In the genomic region with DNA sequence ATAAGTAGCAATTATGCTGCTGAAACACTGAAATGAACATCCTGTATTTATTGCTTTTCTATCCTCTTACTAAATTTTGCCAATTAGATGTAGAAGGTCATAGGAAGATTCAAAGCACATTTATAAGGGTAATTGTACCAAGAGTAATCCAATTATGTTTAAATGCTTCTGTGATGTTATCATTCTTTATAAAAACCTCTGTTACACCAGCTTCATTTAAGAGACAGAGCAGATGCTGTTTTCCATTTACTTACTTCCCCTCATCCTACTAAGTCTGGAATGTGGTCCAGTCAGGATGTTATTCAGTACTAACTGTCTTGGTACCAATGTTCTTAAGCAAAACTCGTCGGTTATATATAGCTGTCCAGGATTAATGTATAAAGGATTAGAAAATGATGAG, we compare ENCODE assay signal across 1 cellular context.
A peak's percentile ranks its signal among the peaks of the same experiment; 100 is the strongest.
TF ChIP-seq lines count a peak whose summit lies in the region.

No MANE protein-coding gene starts in this region.

TF ChIP-seq in SK-N-SH treated with all-trans-retinoic acid at 6 μM for 48 hours, 23 proteins besides CTCF, POLR2A, EP300 and RAD21 (continued from another document):
- TF ChIP-seq TSHZ2 (CRISPR knock-in tag; IDR thresholded peaks at IDR 0.05) (0 out of 2 replicates have a peak, but pooled peaks have one; percentile 49), ZC3H10 (CRISPR knock-in tag; IDR thresholded peaks at IDR 0.05) (no peak), BACH2 (CRISPR knock-in tag; IDR thresholded peaks at IDR 0.05; ENCODE audit: borderline replicate concordance) (no peak), ARNTL (CRISPR knock-in tag; IDR thresholded peaks at IDR 0.05; ENCODE audit: borderline replicate concordance, low read depth) (no peak), GLIS3 (CRISPR knock-in tag; IDR thresholded peaks at IDR 0.05) (no peak), ESRRG (CRISPR knock-in tag; IDR thresholded peaks at IDR 0.05) (no peak), ZNF8 (CRISPR knock-in tag; IDR thresholded peaks at IDR 0.05) (no peak), ZFP30 (CRISPR knock-in tag; IDR thresholded peaks at IDR 0.05) (0 out of 2 replicates have a peak, but pooled peaks have one; percentile 9), ZNF565 (CRISPR knock-in tag; conservative IDR thresholded peaks at IDR 0.05; ENCODE audit: low read depth) (no peak), RARB (CRISPR knock-in tag; IDR thresholded peaks at IDR 0.05) (no peak), TOX (CRISPR knock-in tag; IDR thresholded peaks at IDR 0.05; ENCODE audit: borderline replicate concordance) (no peak), OSR1 (CRISPR knock-in tag; IDR thresholded peaks at IDR 0.05) (no peak), SNAI2 (CRISPR knock-in tag; IDR thresholded peaks at IDR 0.05) (peak; percentile 69; the same call in 1 of the 2 replicates), PPARA (CRISPR knock-in tag; IDR thresholded peaks at IDR 0.05; ENCODE audit: borderline replicate concordance) (no peak), TCF4 (CRISPR knock-in tag; IDR thresholded peaks at IDR 0.05; ENCODE audit: borderline replicate concordance) (peak; percentile 79; the same call in 1 of the 2 replicates), ISL1 (CRISPR knock-in tag; IDR thresholded peaks at IDR 0.05) (peak; percentile 83)
- TF ChIP-seq, protein P1, sequence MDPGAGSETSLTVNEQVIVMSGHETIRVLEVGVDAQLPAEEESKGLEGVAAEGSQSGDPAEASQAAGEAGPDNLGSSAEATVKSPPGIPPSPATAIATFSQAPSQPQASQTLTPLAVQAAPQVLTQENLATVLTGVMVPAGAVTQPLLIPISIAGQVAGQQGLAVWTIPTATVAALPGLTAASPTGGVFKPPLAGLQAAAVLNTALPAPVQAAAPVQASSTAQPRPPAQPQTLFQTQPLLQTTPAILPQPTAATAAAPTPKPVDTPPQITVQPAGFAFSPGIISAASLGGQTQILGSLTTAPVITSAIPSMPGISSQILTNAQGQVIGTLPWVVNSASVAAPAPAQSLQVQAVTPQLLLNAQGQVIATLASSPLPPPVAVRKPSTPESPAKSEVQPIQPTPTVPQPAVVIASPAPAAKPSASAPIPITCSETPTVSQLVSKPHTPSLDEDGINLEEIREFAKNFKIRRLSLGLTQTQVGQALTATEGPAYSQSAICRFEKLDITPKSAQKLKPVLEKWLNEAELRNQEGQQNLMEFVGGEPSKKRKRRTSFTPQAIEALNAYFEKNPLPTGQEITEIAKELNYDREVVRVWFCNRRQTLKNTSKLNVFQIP (CRISPR knock-in tag; IDR thresholded peaks at IDR 0.05; ENCODE audit: borderline replicate concordance, low read depth), result no peak
TF ChIP-seq in SK-N-SH treated with all-trans-retinoic acid at 6 μM for 48 hours: peak in this region for 8.
